Comparison of ENCODE assay signal across 20 cellular contexts in the genomic region with DNA sequence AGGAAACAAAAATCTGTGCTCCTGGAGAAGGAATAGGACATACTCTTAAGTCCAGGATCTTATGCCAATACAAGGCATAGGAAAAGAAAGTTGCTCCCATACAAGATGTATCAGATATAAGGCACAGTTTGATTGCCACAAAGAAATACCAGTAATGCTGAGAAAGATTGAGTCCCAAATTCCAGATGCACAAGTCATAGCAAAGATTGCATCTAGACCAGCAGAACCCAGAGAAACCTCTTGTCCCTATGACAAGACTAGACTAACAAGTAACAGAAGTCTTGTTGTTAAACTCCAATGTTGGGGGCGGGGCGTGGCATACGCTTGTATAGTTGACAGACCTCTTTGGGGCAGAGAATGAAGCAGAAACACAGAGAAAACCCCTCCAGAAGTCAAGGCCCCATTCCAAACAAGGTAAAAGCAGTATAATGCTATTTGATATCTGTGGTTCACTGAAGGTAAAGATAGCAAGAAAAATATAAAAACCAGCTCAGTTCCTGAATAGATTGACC.
"Had no signal": no experiment of that assay in that cellular context is flagged by ENCODE, and none has a peak within 500 bp of the region (broad histone marks: within the 10 kb centered on the region; RNA-seq: fewer than 3 reads in every experiment).

No MANE protein-coding gene starts in this region.

- H2AFZ ChIP-seq: hepatocyte had no signal

- H3K4me3 ChIP-seq: hepatocyte, thyroid gland had no signal

- H3K4me1 ChIP-seq: thyroid gland had no signal

- H3K9me3 ChIP-seq: thyroid gland had no signal

- H3K79me2 ChIP-seq: hepatocyte had no signal

- H3K27me3 ChIP-seq: brain microvascular endothelial cell, hepatocyte, thyroid gland had no signal

- H3K27ac ChIP-seq: brain microvascular endothelial cell, epithelial cell of prostate, hepatocyte, thyroid gland had no signal

- DNase-seq: activated CD4-positive, alpha-beta T cell treated with anti-CD3 and anti-CD28 coated beads for 4 hours; activated CD8-positive, alpha-beta memory T cell treated with anti-CD3 and anti-CD28 coated beads, Interleukin-2, amount 50 U/mL, for 4 hours; activated CD8-positive, alpha-beta T cell treated with anti-CD3 and anti-CD28 coated beads, Interleukin-2, amount 10 ng/mL, durations not matched to agents 7 days and 5 days; activated gamma-delta T cell; activated T-cell treated with anti-CD3 and anti-CD28 coated beads, Interleukin-2, amount 50 U/mL, for 72 hours; amygdala; brain microvascular endothelial cell; dermis blood vessel endothelial cell; effector memory CD8-positive, alpha-beta T cell; natural killer cell; nucleus accumbens; posterior cingulate gyrus; stimulated activated CD4-positive, alpha-beta T cell treated with anti-CD3 and anti-CD28 coated beads, Interleukin-2, amount 100 ng/mL, for 48 hours; T-helper 2 cell; thyroid gland had no signal

- ATAC-seq: activated CD8-positive, alpha-beta T cell treated with anti-CD3 and anti-CD28 coated beads, Interleukin-2, amount 10 ng/mL, durations not matched to agents 7 days and 5 days; activated T-cell treated with anti-CD3 and anti-CD28 coated beads, Interleukin-2, amount 50 U/mL, for 72 hours; effector memory CD8-positive, alpha-beta T cell; left lobe of liver; natural killer cell; stimulated activated memory B cell treated with anti-CD40 and anti-IgM and Interleukin-4, amounts not matched to agents 10 μg/mL and 1 μg/mL and 100 μg/mL, for 72 hours; WTC11 had no signal

- H3K4me2 ChIP-seq: hepatocyte had no signal

- H3K36me3 ChIP-seq: brain microvascular endothelial cell, thyroid gland had no signal
